In genomic region chr16:25014500-25015147, GRCh38 we compare ENCODE assay signal across 1 cellular context.
TF ChIP-seq lines count a peak whose summit lies in the region.

No MANE protein-coding gene starts in this region.

TF ChIP-seq in HEK293, 187 proteins besides CTCF, POLR2A, EP300 and RAD21 (continued from another document and continues in another):
- no peak for TF ChIP-seq ZNF518A (tag by site-specific recombination; conservative IDR thresholded peaks at IDR 0.05; ENCODE audit: low read depth)
- TF ChIP-seq ZNF48 (tag by site-specific recombination; IDR thresholded peaks at IDR 0.05) = no peak
- TF ChIP-seq ZNF704 (tag by site-specific recombination; IDR thresholded peaks at IDR 0.05) = no peak
- TF ChIP-seq ZNF629 (tag by site-specific recombination; IDR thresholded peaks at IDR 0.05) = no peak
- TF ChIP-seq, protein P1, sequence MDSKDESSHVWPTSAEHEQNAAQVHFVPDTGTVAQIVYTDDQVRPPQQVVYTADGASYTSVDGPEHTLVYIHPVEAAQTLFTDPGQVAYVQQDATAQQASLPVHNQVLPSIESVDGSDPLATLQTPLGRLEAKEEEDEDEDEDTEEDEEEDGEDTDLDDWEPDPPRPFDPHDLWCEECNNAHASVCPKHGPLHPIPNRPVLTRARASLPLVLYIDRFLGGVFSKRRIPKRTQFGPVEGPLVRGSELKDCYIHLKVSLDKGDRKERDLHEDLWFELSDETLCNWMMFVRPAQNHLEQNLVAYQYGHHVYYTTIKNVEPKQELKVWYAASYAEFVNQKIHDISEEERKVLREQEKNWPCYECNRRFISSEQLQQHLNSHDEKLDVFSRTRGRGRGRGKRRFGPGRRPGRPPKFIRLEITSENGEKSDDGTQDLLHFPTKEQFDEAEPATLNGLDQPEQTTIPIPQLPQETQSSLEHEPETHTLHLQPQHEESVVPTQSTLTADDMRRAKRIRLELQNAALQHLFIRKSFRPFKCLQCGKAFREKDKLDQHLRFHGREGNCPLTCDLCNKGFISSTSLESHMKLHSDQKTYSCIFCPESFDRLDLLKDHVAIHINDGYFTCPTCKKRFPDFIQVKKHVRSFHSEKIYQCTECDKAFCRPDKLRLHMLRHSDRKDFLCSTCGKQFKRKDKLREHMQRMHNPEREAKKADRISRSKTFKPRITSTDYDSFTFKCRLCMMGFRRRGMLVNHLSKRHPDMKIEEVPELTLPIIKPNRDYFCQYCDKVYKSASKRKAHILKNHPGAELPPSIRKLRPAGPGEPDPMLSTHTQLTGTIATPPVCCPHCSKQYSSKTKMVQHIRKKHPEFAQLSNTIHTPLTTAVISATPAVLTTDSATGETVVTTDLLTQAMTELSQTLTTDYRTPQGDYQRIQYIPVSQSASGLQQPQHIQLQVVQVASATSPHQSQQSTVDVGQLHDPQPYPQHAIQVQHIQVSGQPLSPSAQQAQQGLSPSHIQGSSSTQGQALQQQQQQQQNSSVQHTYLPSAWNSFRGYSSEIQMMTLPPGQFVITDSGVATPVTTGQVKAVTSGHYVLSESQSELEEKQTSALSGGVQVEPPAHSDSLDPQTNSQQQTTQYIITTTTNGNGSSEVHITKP (tag by site-specific recombination; IDR thresholded peaks at IDR 0.05) = no peak
- TF ChIP-seq SCRT2 (tag by site-specific recombination; IDR thresholded peaks at IDR 0.05) = no peak
- TF ChIP-seq ZNF658 (tag by site-specific recombination; IDR thresholded peaks at IDR 0.05) = no peak
- no peak for TF ChIP-seq ZNF664 (tag by site-specific recombination; IDR thresholded peaks at IDR 0.05)
- TF ChIP-seq ZNF24 (tag by site-specific recombination; IDR thresholded peaks at IDR 0.05) = no peak
- TF ChIP-seq ZNF211 (tag by site-specific recombination; IDR thresholded peaks at IDR 0.05; ENCODE audit: low read depth) = no peak
- no peak for TF ChIP-seq ZNF843 (tag by site-specific recombination; IDR thresholded peaks at IDR 0.05)
- TF ChIP-seq ZNF138 (tag by site-specific recombination; IDR thresholded peaks at IDR 0.05; ENCODE audit: borderline replicate concordance) = no peak
- peak; percentile 60 for TF ChIP-seq SP2 (tag by site-specific recombination; IDR thresholded peaks at IDR 0.05)
- TF ChIP-seq ZNF114 (tag by site-specific recombination; IDR thresholded peaks at IDR 0.05) = no peak
- peak; percentile 23; the same call in 1 of the 2 replicates for TF ChIP-seq ZXDB (tag by site-specific recombination; IDR thresholded peaks at IDR 0.05)
- TF ChIP-seq GLIS1 (tag by site-specific recombination; IDR thresholded peaks at IDR 0.05) = peak; percentile 34; the same call in 1 of the 2 replicates
- TF ChIP-seq, protein P2, sequence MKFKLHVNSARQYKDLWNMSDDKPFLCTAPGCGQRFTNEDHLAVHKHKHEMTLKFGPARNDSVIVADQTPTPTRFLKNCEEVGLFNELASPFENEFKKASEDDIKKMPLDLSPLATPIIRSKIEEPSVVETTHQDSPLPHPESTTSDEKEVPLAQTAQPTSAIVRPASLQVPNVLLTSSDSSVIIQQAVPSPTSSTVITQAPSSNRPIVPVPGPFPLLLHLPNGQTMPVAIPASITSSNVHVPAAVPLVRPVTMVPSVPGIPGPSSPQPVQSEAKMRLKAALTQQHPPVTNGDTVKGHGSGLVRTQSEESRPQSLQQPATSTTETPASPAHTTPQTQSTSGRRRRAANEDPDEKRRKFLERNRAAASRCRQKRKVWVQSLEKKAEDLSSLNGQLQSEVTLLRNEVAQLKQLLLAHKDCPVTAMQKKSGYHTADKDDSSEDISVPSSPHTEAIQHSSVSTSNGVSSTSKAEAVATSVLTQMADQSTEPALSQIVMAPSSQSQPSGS (tag by site-specific recombination; IDR thresholded peaks at IDR 0.05; ENCODE audit: low read depth) = no peak
- no peak for TF ChIP-seq YY1 (tag by site-specific recombination; IDR thresholded peaks at IDR 0.05)
- no peak for TF ChIP-seq ZNF223 (tag by site-specific recombination; IDR thresholded peaks at IDR 0.05)
- peak; percentile 90 for TF ChIP-seq ZIC2 (tag by site-specific recombination; IDR thresholded peaks at IDR 0.05)
- TF ChIP-seq BCL11A (tag by site-specific recombination; IDR thresholded peaks at IDR 0.05; ENCODE audit: low read depth) = no peak
- TF ChIP-seq GLIS2 (tag by site-specific recombination; IDR thresholded peaks at IDR 0.05) = peak; percentile 90
- no peak for TF ChIP-seq ZFP69B (tag by site-specific recombination; IDR thresholded peaks at IDR 0.05)
- TF ChIP-seq OSR2 (tag by site-specific recombination; IDR thresholded peaks at IDR 0.05) = no peak
- TF ChIP-seq KLF16 (tag by site-specific recombination; IDR thresholded peaks at IDR 0.05) = 0 out of 2 replicates have a peak, but pooled peaks have one; percentile 23
- TF ChIP-seq PRDM1 (tag by site-specific recombination; IDR thresholded peaks at IDR 0.05) = no peak
- no peak for TF ChIP-seq ZNF248 (tag by site-specific recombination; IDR thresholded peaks at IDR 0.05)
- TF ChIP-seq ZSCAN23 (tag by site-specific recombination; IDR thresholded peaks at IDR 0.05) = no peak
- no peak for TF ChIP-seq ZNF16 (tag by site-specific recombination; IDR thresholded peaks at IDR 0.05; ENCODE audit: low read depth)
- TF ChIP-seq MEIS1 (CRISPR knock-in tag; IDR thresholded peaks at IDR 0.05; ENCODE audit: borderline replicate concordance) = no peak
- TF ChIP-seq ZNF335 (tag by site-specific recombination; conservative IDR thresholded peaks at IDR 0.05) = peak; percentile 23
- TF ChIP-seq ZNF610 (tag by site-specific recombination; IDR thresholded peaks at IDR 0.05; ENCODE audit: borderline replicate concordance) = no peak
- TF ChIP-seq, protein P3, sequence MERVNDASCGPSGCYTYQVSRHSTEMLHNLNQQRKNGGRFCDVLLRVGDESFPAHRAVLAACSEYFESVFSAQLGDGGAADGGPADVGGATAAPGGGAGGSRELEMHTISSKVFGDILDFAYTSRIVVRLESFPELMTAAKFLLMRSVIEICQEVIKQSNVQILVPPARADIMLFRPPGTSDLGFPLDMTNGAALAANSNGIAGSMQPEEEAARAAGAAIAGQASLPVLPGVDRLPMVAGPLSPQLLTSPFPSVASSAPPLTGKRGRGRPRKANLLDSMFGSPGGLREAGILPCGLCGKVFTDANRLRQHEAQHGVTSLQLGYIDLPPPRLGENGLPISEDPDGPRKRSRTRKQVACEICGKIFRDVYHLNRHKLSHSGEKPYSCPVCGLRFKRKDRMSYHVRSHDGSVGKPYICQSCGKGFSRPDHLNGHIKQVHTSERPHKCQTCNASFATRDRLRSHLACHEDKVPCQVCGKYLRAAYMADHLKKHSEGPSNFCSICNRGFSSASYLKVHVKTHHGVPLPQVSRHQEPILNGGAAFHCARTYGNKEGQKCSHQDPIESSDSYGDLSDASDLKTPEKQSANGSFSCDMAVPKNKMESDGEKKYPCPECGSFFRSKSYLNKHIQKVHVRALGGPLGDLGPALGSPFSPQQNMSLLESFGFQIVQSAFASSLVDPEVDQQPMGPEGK (tag by site-specific recombination; IDR thresholded peaks at IDR 0.05) = peak; percentile 79
- TF ChIP-seq, protein P4, sequence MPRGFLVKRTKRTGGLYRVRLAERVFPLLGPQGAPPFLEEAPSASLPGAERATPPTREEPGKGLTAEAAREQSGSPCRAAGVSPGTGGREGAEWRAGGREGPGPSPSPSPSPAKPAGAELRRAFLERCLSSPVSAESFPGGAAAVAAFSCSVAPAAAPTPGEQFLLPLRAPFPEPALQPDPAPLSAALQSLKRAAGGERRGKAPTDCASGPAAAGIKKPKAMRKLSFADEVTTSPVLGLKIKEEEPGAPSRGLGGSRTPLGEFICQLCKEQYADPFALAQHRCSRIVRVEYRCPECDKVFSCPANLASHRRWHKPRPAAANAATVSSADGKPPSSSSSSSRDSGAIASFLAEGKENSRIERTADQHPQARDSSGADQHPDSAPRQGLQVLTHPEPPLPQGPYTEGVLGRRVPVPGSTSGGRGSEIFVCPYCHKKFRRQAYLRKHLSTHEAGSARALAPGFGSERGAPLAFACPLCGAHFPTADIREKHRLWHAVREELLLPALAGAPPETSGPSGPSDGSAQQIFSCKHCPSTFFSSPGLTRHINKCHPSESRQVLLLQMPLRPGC (tag by site-specific recombination; IDR thresholded peaks at IDR 0.05) = no peak
- peak; percentile 69 for TF ChIP-seq ZBTB48 (tag by site-specific recombination; IDR thresholded peaks at IDR 0.05)
- TF ChIP-seq ZNF433 (tag by site-specific recombination; IDR thresholded peaks at IDR 0.05; ENCODE audit: low read depth) = no peak
- TF ChIP-seq ZNF776 (tag by site-specific recombination; IDR thresholded peaks at IDR 0.05; ENCODE audit: borderline replicate concordance) = no peak
- no peak for TF ChIP-seq ZNF394 (tag by site-specific recombination; IDR thresholded peaks at IDR 0.05; ENCODE audit: borderline replicate concordance)
- TF ChIP-seq ZBTB20 (tag by site-specific recombination; IDR thresholded peaks at IDR 0.05) = peak; percentile 80; the same call in 1 of the 2 replicates
- TF ChIP-seq SP3 (tag by site-specific recombination; IDR thresholded peaks at IDR 0.05) = peak; percentile 17; the same call in 1 of the 2 replicates
- TF ChIP-seq ZBTB6 (tag by site-specific recombination; IDR thresholded peaks at IDR 0.05) = 0 out of 2 replicates have a peak, but pooled peaks have one; percentile 20
- TF ChIP-seq, protein P5, sequence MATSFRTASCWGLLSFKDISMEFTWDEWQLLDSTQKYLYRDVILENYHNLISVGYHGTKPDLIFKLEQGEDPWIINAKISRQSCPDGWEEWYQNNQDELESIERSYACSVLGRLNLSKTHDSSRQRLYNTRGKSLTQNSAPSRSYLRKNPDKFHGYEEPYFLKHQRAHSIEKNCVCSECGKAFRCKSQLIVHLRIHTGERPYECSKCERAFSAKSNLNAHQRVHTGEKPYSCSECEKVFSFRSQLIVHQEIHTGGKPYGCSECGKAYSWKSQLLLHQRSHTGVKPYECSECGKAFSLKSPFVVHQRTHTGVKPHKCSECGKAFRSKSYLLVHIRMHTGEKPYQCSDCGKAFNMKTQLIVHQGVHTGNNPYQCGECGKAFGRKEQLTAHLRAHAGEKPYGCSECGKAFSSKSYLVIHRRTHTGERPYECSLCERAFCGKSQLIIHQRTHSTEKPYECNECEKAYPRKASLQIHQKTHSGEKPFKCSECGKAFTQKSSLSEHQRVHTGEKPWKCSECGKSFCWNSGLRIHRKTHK (tag by site-specific recombination; IDR thresholded peaks at IDR 0.05) = no peak
- no peak for TF ChIP-seq ZNF202 (tag by site-specific recombination; IDR thresholded peaks at IDR 0.05; ENCODE audit: borderline replicate concordance)
